In the genomic region with DNA sequence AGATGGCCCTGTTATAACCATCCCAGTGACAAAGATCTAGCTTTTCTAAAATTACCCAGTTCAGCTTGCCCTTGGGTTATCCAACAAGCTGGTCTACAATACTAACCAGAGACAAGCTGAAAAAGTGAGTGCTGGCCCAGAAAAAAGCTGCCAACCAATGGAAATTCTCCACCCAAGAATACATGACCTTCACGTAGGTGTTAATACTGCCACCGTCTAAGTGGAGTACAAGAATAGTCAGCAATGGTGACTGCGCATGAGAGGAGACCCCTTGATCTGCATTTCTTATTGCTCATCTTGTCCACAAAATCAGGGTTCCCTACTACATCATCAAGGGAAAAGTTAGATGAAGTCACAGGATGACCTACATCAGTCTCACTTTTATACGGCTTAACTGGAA, we compare ENCODE assay signal across 4 cellular contexts. TPM values are rescaled to one million over a fixed set of nuclear protein-coding genes. Genes with fewer than 3 reads are reported as not detected.
"Had no signal": no experiment of that assay in that cellular context is flagged by ENCODE, and none has a peak within 500 bp of the region (broad histone marks: within the 10 kb centered on the region; RNA-seq: fewer than 3 reads in every experiment).

No MANE protein-coding gene starts in this region.

- H3K4me2 ChIP-seq: GM23338 had no signal

- H2AFZ ChIP-seq: GM23338 had no signal

- H3K4me3 Mint-ChIP-seq: GM23338, H9 had no signal

- H3K4me3 ChIP-seq: GM23338 had no signal

- H3K27ac Mint-ChIP-seq: GM23338, H9 had no signal

- DNase-seq: H9, HCEC 1CT, IMR-90 had no signal

- H3K9me3 Mint-ChIP-seq: GM23338, H9 had no signal

- ATAC-seq: GM23338 had no signal

RNA-seq across cellular contexts. Expression of a gene that starts 15.8 kb away (rescaled TPM):
- total RNA-seq: IMR-90 had no signal
